In the genomic region with DNA sequence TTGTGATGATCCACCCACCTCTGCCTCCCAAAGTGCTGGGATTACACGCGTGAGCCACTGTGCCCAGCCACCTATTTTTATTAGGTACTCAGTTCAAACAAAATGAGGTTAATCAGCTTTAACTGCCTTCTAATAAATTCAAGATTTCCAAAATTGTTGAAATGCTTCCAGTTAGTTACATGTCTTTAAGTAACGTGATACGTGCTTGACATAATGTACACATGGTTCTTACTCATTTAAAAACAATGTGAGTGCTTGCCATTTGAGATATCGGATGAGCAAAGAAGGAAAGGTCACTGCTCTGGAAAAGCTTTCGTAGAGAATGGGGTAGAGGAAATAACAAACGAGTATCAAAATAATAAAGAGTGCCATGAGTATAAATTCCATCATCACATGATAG, we compare ENCODE assay signal across 10 cellular contexts.
A peak's percentile ranks its signal among the peaks of the same experiment; 100 is the strongest.
DNase-seq lines count a peak whose midpoint lies in the region; ATAC-seq and TF ChIP-seq lines count a peak whose summit lies in the region.
"Had no signal": no experiment of that assay in that cellular context is flagged by ENCODE, and none has a peak within 500 bp of the region (broad histone marks: within the 10 kb centered on the region; RNA-seq: fewer than 3 reads in every experiment).

No MANE protein-coding gene starts in this region.

- no peak overlapping the region for H2AFZ ChIP-seq in trophoblast cell (ENCODE audit: insufficient read depth, low read length, poor library complexity)
- H2AFZ ChIP-seq: neural progenitor cell had no signal

- H3K18ac ChIP-seq in trophoblast cell (ENCODE audit: low read length) = no peak overlapping the region

- H3K4me3 Mint-ChIP-seq in endothelial cell (ENCODE audit: unreplicated experiment) = no peak overlapping the region
- H3K4me3 Mint-ChIP-seq: neural progenitor cell had no signal

- no peak overlapping the region for H4K8ac ChIP-seq in trophoblast cell (ENCODE audit: low read depth, low read length)

- no peaks in the 10 kb centered on the region for H3K9me3 Mint-ChIP-seq in endothelial cell (ENCODE audit: unreplicated experiment)
- H3K9me3 Mint-ChIP-seq: neural progenitor cell had no signal

- H3K27ac ChIP-seq in trophoblast cell (ENCODE audit: low read depth, low read length) = no peak overlapping the region
- H3K27ac ChIP-seq: neural progenitor cell had no signal

- no peak overlapping the region for H3K23ac ChIP-seq in trophoblast cell (ENCODE audit: low read length)

- no peak overlapping the region for H2AK5ac ChIP-seq in trophoblast cell (ENCODE audit: low read length)

- H3K27ac Mint-ChIP-seq in endothelial cell (ENCODE audit: unreplicated experiment) = peak overlapping the region; percentile 34
- H3K27ac Mint-ChIP-seq: neural progenitor cell had no signal

- H3K27me3 Mint-ChIP-seq in endothelial cell (ENCODE audit: unreplicated experiment) = no peaks in the 10 kb centered on the region

- WGBS in trophoblast cell (ENCODE audit: extremely low coverage, insufficient coverage, insufficient read length) = no CpG with 5 or more reads among the region's 7 CpGs

- ATAC-seq in GM18858 (IDR thresholded peaks at IDR 0.05; ENCODE audit: unreplicated experiment) = no peak

- no peaks in the 10 kb centered on the region for H3K9me3 ChIP-seq in trophoblast cell (ENCODE audit: insufficient read depth, low read depth, low read length)

- peaks cover 0 to 2% of the 10 kb centered on the region in 2 experiments for H3K36me3 ChIP-seq in trophoblast cell (ENCODE audit: control insufficient read depth in 1 of 2, insufficient read depth in 2 of 2, low read length in 2 of 2)

- no peak overlapping the region for H2BK12ac ChIP-seq in trophoblast cell (ENCODE audit: low read length)

- no peak for TF ChIP-seq CTCF in endothelial cell (IDR thresholded peaks at IDR 0.05; ENCODE audit: unreplicated experiment)

- H3K4me1 Mint-ChIP-seq in endothelial cell (ENCODE audit: unreplicated experiment) = no peaks in the 10 kb centered on the region

- H3K14ac ChIP-seq in trophoblast cell (ENCODE audit: low read length) = no peak overlapping the region

- H4K91ac ChIP-seq in trophoblast cell (ENCODE audit: low read depth, low read length) = no peak overlapping the region

- H3K36me3 Mint-ChIP-seq in endothelial cell (ENCODE audit: low read depth, unreplicated experiment) = peaks cover 4% of the 10 kb centered on the region

- H3K27me3 ChIP-seq in trophoblast cell (ENCODE audit: insufficient read depth, low read length) = no peaks in the 10 kb centered on the region
- H3K27me3 ChIP-seq: neural progenitor cell had no signal

- H3K4me2 ChIP-seq in trophoblast cell (ENCODE audit: low read length) = no peak overlapping the region
- H3K4me2 ChIP-seq: neural progenitor cell had no signal

- no peak overlapping the region for H3K9ac ChIP-seq in trophoblast cell (ENCODE audit: low read length)
- H3K9ac ChIP-seq: neural progenitor cell had no signal

- no peak overlapping the region for H2BK120ac ChIP-seq in trophoblast cell (ENCODE audit: insufficient read depth, low read length, poor library complexity)

- H3K79me2 ChIP-seq in trophoblast cell (ENCODE audit: control insufficient read depth, insufficient read depth, low read length, poor library complexity) = no peaks in the 10 kb centered on the region

- H3K4me1 ChIP-seq in trophoblast cell (ENCODE audit: control insufficient read depth in 1 of 2, insufficient read depth in 2 of 2, low read length in 2 of 2) = no peaks in the 10 kb centered on the region
- H3K4me1 ChIP-seq: neural progenitor cell had no signal

- H3K79me1 ChIP-seq in trophoblast cell (ENCODE audit: low read length) = no peaks in the 10 kb centered on the region

- no peak overlapping the region for H3K4me3 ChIP-seq in trophoblast cell (ENCODE audit: low read depth, low read length)
- H3K4me3 ChIP-seq: neural progenitor cell had no signal

- H2BK5ac ChIP-seq in trophoblast cell (ENCODE audit: low read depth, low read length, poor library complexity) = no peak overlapping the region

- DNase-seq in ELR (ENCODE audit: low read depth) = peak; percentile 91
- peak; percentile 32 for DNase-seq in NCI-H2196 treated with DMSO at 0.1 percent for 48 hours (lab: John Stamatoyannopoulos, UW; ENCODE audit: unreplicated experiment)
- DNase-seq in endothelial cell (ENCODE audit: low spot score) = no peak
- peak; percentile 16 to 82 for DNase-seq in trophoblast cell
- no peak for DNase-seq in NCI-H82 treated with DMSO at 0.1 percent for 48 hours (lab: John Stamatoyannopoulos, UW; ENCODE audit: unreplicated experiment)
- DNase-seq in SW480 (ENCODE audit: low spot score) = no peak
- DNase-seq in SKM-1 treated with dmso at 0.1 percent for 144 hours (lab: John Stamatoyannopoulos, UW; ENCODE audit: unreplicated experiment) = no peak
- DNase-seq: glutamatergic neuron had no signal

- no peak overlapping the region for H4K12ac ChIP-seq in trophoblast cell (ENCODE audit: low read depth, low read length)

- H3K4ac ChIP-seq in trophoblast cell (ENCODE audit: low read depth, low read length) = no peak overlapping the region

Comparison
In these comparisons a context has a peak if more than half of its experiments do, and no peak if none do; other contexts are left out.
1. DNase-seq: peak in ELR (single experiment), NCI-H2196 treated with DMSO at 0.1 percent for 48 hours (single experiment) and trophoblast cell (2 of 2); none in endothelial cell (single experiment), NCI-H82 treated with DMSO at 0.1 percent for 48 hours (single experiment), SW480 (single experiment) and SKM-1 treated with dmso at 0.1 percent for 144 hours (single experiment).